Comparison of ENCODE assay signal across 8 cellular contexts in genomic region chr9:107172160-107172978, GRCh38.
DNase-seq lines count a peak whose midpoint lies in the region; ATAC-seq, FAIRE-seq and TF ChIP-seq lines count a peak whose summit lies in the region.

No MANE protein-coding gene starts in this region.

- H3K36me3 Mint-ChIP-seq in brain = no peaks in the 10 kb centered on the region

- peak; percentile 64 for ATAC-seq in HG02970 (IDR thresholded peaks at IDR 0.05; ENCODE audit: low FRiP score, unreplicated experiment)

- BruUV-seq in A673 (replicated peaks; lab: Mats Ljungman, UMichigan) = no TSS peak

- FAIRE-seq in GM18507 (lab: Jason Lieb, UNC) = peak; percentile 94

- DNase-seq in A673 (ENCODE audit: low spot score) (peak; percentile 76), GM18507 (ENCODE audit: extremely low spot score, insufficient read length, low read depth) (peak; percentile 20), NCI-H1694 (lab: John Stamatoyannopoulos, UW) (peak; percentile 64), T1000 (lab: John Stamatoyannopoulos, UW) (peak; percentile 21), iPS-NIHi7 (ENCODE audit: extremely low spot score) (peak; percentile 78)
- DNase-seq in stimulated activated CD4-positive, alpha-beta T cell treated with anti-CD3 and anti-CD28 coated beads, Interleukin-12 subunit alpha, Interleukin-12 subunit beta, amount 100 ng/mL, for 48 hours (ENCODE audit: low read depth in 2 of 3, low spot score in 1 of 3) = peak; percentile 48 to 61 (median 51)

- no peak overlapping the region for H3K4me3 ChIP-seq in A673 (ENCODE audit: low read depth, low read length, poor library complexity, severe bottlenecking)

- peaks cover 45% of the 10 kb centered on the region for H3K4me1 Mint-ChIP-seq in brain

- peaks cover 3% of the 10 kb centered on the region for H3K27me3 Mint-ChIP-seq in brain

- H3K27ac Mint-ChIP-seq in brain = peak overlapping the region in 3 of 5 experiments; percentile 9 to 24 (median 12)

- H3K27me3 ChIP-seq in A673 (replicated peaks; ENCODE audit: insufficient read depth, low read depth, low read length, poor library complexity) = no peaks in the 10 kb centered on the region

- H3K9me3 Mint-ChIP-seq in brain = peaks cover 0 to 3% (median 0%) of the 10 kb centered on the region in 5 experiments

- CTCF ChIA-PET in A673 (lab: Charles Lee) = interaction anchor here (0.6 kb wide), 2 partner anchors 1275 to 1333 kb away, joined by 3 to 4 read pairs; no protein-coding TSS in a partner anchor

- H3K9me3 ChIP-seq in A673 (ENCODE audit: low read depth, low read length, poor library complexity, severe bottlenecking) = no peaks in the 10 kb centered on the region

- no peak overlapping the region for H3K27ac ChIP-seq in A673 (ENCODE audit: low read depth, low read length, poor library complexity, severe bottlenecking)

- POLR2A ChIA-PET in A673 (lab: Charles Lee; ENCODE audit: low non-redundant PET) = no interaction called here

- TF ChIP-seq CTCF in A673 (conservative IDR thresholded peaks at IDR 0.05; ENCODE audit: low read depth, low read length) = peak; percentile 86
- TF ChIP-seq CTCF in brain (conservative IDR thresholded peaks at IDR 0.05) = peak; percentile 87 to 91

- no peaks in the 10 kb centered on the region for H3K36me3 ChIP-seq in A673 (ENCODE audit: insufficient read depth, low read length, poor library complexity, severe bottlenecking)

- H3K4me1 ChIP-seq in A673 (ENCODE audit: insufficient read depth, low read length, poor library complexity, severe bottlenecking) = no peaks in the 10 kb centered on the region

- intact Hi-C loops in A673 (cut with micrococcal nuclease; ENCODE audit: unreplicated experiment) = loop anchor here (2.0 to 5.0 kb wide), 2 partner anchors 1272 to 1330 kb away; no protein-coding TSS in a partner anchor

- no peak overlapping the region for H3K4me3 Mint-ChIP-seq in brain

Comparison
In these comparisons a context has a peak if more than half of its experiments do, and no peak if none do; other contexts are left out.
1. DNase-seq: peak in every context shown above with its lines; median percentile 78 in iPS-NIHi7; 76 in A673; 64 in NCI-H1694; 51 in stimulated activated CD4-positive, alpha-beta T cell treated with anti-CD3 and anti-CD28 coated beads, Interleukin-12 subunit alpha, Interleukin-12 subunit beta, amount 100 ng/mL, for 48 hours; 21 in T1000; 20 in GM18507.